19 cellular contexts compared by ENCODE assay signal in genomic region chr16:3317315-3317999, GRCh38. TPM values are rescaled to one million over a fixed set of nuclear protein-coding genes. Genes with fewer than 3 reads are reported as not detected.
DNase-seq lines count a peak whose midpoint lies in the region; ATAC-seq, FAIRE-seq and TF ChIP-seq lines count a peak whose summit lies in the region.
"Had no signal": no experiment of that assay in that cellular context is flagged by ENCODE, and none has a peak within 500 bp of the region (broad histone marks: within the 10 kb centered on the region; RNA-seq: fewer than 3 reads in every experiment).

No MANE protein-coding gene starts in this region.

- no peak overlapping the region for H3K27ac ChIP-seq in HUES64 (ENCODE audit: low read depth, low read length)
- no peak overlapping the region for H3K27ac ChIP-seq in astrocyte (ENCODE audit: low read depth, low read length)
- no peak overlapping the region for H3K27ac ChIP-seq in iPS-20b (ENCODE audit: low read length)
- H3K27ac ChIP-seq in CD4-positive, alpha-beta memory T cell (ENCODE audit: low read depth, low read length) = no peak overlapping the region
- H3K27ac ChIP-seq: gastrocnemius medialis, skin epidermis, thyroid gland had no signal

- TF ChIP-seq CTCF in Caco-2 (IDR thresholded peaks at IDR 0.05; ENCODE audit: insufficient read depth in 1 of 2, low read depth in 1 of 2, low read length in 1 of 2, severe bottlenecking in 1 of 2, unreplicated experiment in 1 of 2) (no peak), astrocyte (IDR thresholded peaks at IDR 0.05; ENCODE audit: insufficient read depth, low read depth, low read length) (no peak)

- no peak overlapping the region for H3K4me2 ChIP-seq in astrocyte (ENCODE audit: low read length)

- H3K4me3 ChIP-seq in Caco-2 (ENCODE audit: low read depth, low read length) (no peak overlapping the region), HUES64 (ENCODE audit: low read length) (peak overlapping the region; percentile 8; the same call in 1 of the 2 replicates), astrocyte (ENCODE audit: insufficient read depth, low read depth, low read length) (no peak overlapping the region), iPS-20b (ENCODE audit: low read length) (peak overlapping the region; percentile 47; the same call in 1 of the 2 replicates)
- peak overlapping the region in 1 of 2 donors; percentile 17 for H3K4me3 ChIP-seq in CD4-positive, alpha-beta memory T cell (ENCODE audit: low read length in 2 of 2)
- H3K4me3 ChIP-seq: HAP-1, skin epidermis, thyroid gland had no signal

- H3K79me2 ChIP-seq in astrocyte (ENCODE audit: insufficient read depth, low read length) = no peaks in the 10 kb centered on the region

- H3K36me3 ChIP-seq in Caco-2 (ENCODE audit: control insufficient read depth, insufficient read depth, low read length) (no peaks in the 10 kb centered on the region; the same call in 1 of the 2 replicates), HUES64 (ENCODE audit: insufficient read depth, low read length) (peaks cover 65% of the 10 kb centered on the region), astrocyte (ENCODE audit: insufficient read depth, low read length) (peaks cover 47% of the 10 kb centered on the region), iPS-20b (ENCODE audit: insufficient read depth, low read depth, low read length) (peaks cover 65% of the 10 kb centered on the region)
- peaks cover 25% of the 10 kb centered on the region for H3K36me3 ChIP-seq in CD4-positive, alpha-beta memory T cell (ENCODE audit: insufficient read depth, low read length)

- peaks cover 55% of the 10 kb centered on the region for H3K36me3 Mint-ChIP-seq in Caco-2 (ENCODE audit: insufficient read depth, unreplicated experiment)
- H3K36me3 Mint-ChIP-seq in astrocyte (ENCODE audit: low read depth, unreplicated experiment) = peaks cover 67% of the 10 kb centered on the region
- peaks cover 76 to 78% of the 10 kb centered on the region in 2 donors for H3K36me3 Mint-ChIP-seq in CD4-positive, alpha-beta memory T cell
- H3K36me3 Mint-ChIP-seq in stimulated activated effector memory CD8-positive, alpha-beta T cell treated with anti-CD3 and anti-CD28 coated beads, Interleukin-12 subunit alpha, Interleukin-12 subunit beta, amount 100 ng/mL, for 72 hours = peaks cover 61% of the 10 kb centered on the region

- TSS peak; percentile 14 for BruUV-seq in Caco-2 (replicated peaks; lab: Mats Ljungman, UMichigan)

- H3K9me3 ChIP-seq in Caco-2 (peaks cover 36% of the 10 kb centered on the region), HUES64 (ENCODE audit: insufficient read depth, low read depth, low read length) (peaks cover 92% of the 10 kb centered on the region), astrocyte (ENCODE audit: insufficient read depth, low read depth, low read length) (peaks cover 73% of the 10 kb centered on the region), iPS-20b (ENCODE audit: insufficient read depth, low read depth, low read length) (peaks cover 90% of the 10 kb centered on the region)
- peaks cover 27 to 70% of the 10 kb centered on the region in 2 donors for H3K9me3 ChIP-seq in CD4-positive, alpha-beta memory T cell (ENCODE audit: control insufficient read depth in 1 of 2, low read length in 2 of 2)
- H3K9me3 ChIP-seq: thyroid gland had no signal

- no peak overlapping the region for H3K27ac Mint-ChIP-seq in Caco-2 (ENCODE audit: unreplicated experiment)
- H3K27ac Mint-ChIP-seq in astrocyte (ENCODE audit: unreplicated experiment) = no peak overlapping the region
- H3K27ac Mint-ChIP-seq in CD4-positive, alpha-beta memory T cell = no peak overlapping the region
- H3K27ac Mint-ChIP-seq in stimulated activated effector memory CD8-positive, alpha-beta T cell treated with anti-CD3 and anti-CD28 coated beads, Interleukin-12 subunit alpha, Interleukin-12 subunit beta, amount 100 ng/mL, for 72 hours = no peak overlapping the region

- POLR2A ChIA-PET in Caco-2 (lab: Charles Lee) = interaction anchor here (0.6 kb wide), 2 partner anchors 44 to 85 kb away, joined by 3 to 4 read pairs; no protein-coding TSS in a partner anchor
- POLR2A ChIA-PET in CD4-positive, alpha-beta memory T cell (lab: Charles Lee; ENCODE audit: partially characterized antibody) = interaction anchor here (0.8 to 3.7 kb wide), 3 partner anchors 12 to 125 kb away, joined by 3 to 18 read pairs (median 4); partner anchors contain the start of genes TIGD7 and ZNF75A

- CTCF ChIA-PET in Caco-2 (lab: Charles Lee) = no interaction called here
- CTCF ChIA-PET in CD4-positive, alpha-beta memory T cell (lab: Charles Lee; ENCODE audit: partially characterized antibody) = interaction anchor here (0.6 to 3.6 kb wide), 2 partner anchors 12 to 621 kb away, joined by 3 to 10 read pairs; partner anchors contain the start of genes TIGD7 and ZNF75A

- FAIRE-seq in astrocyte (lab: Jason Lieb, UNC) = no peak
- FAIRE-seq: GM12891 had no signal

- intact Hi-C loops in Caco-2 (cut with micrococcal nuclease; ENCODE audit: unreplicated experiment) = no loop called here
- intact Hi-C loops in CD4-positive, alpha-beta memory T cell (cut with micrococcal nuclease) = no loop called here

- H3K27me3 ChIP-seq in Caco-2 (replicated peaks; ENCODE audit: control insufficient read depth, insufficient read depth, low read length) (no peaks in the 10 kb centered on the region), HUES64 (ENCODE audit: insufficient read depth, low read length) (no peaks in the 10 kb centered on the region), astrocyte (ENCODE audit: insufficient read depth, low read length) (no peaks in the 10 kb centered on the region), iPS-20b (ENCODE audit: insufficient read depth, low read length) (no peaks in the 10 kb centered on the region)
- H3K27me3 ChIP-seq in CD4-positive, alpha-beta memory T cell (ENCODE audit: insufficient read depth, low read length) = no peaks in the 10 kb centered on the region
- H3K27me3 ChIP-seq: thyroid gland had no signal

- no peaks in the 10 kb centered on the region for H3K4me1 ChIP-seq in Caco-2
- no peaks in the 10 kb centered on the region for H3K4me1 ChIP-seq in HUES64 (ENCODE audit: insufficient read depth, low read length)
- no peaks in the 10 kb centered on the region for H3K4me1 ChIP-seq in astrocyte (ENCODE audit: insufficient read depth, low read length)
- no peaks in the 10 kb centered on the region for H3K4me1 ChIP-seq in iPS-20b (ENCODE audit: insufficient read depth, low read length)
- H3K4me1 ChIP-seq in CD4-positive, alpha-beta memory T cell (ENCODE audit: insufficient read depth, low read length) = no peaks in the 10 kb centered on the region
- H3K4me1 ChIP-seq: gastrocnemius medialis, HAP-1, thyroid gland had no signal

- ATAC-seq in HG02678 (IDR thresholded peaks at IDR 0.05; ENCODE audit: unreplicated experiment) = no peak
- ATAC-seq in stimulated activated effector memory CD8-positive, alpha-beta T cell treated with anti-CD3 and anti-CD28 coated beads, Interleukin-12 subunit alpha, Interleukin-12 subunit beta, amount 100 ng/mL, for 72 hours = no peak
- ATAC-seq: gastrocnemius medialis had no signal

- no peaks in the 10 kb centered on the region for H4K20me1 ChIP-seq in astrocyte (ENCODE audit: insufficient read depth, low read length)

- H3K9me3 Mint-ChIP-seq in Caco-2 (ENCODE audit: unreplicated experiment) = peaks cover 49% of the 10 kb centered on the region
- peaks cover 70% of the 10 kb centered on the region for H3K9me3 Mint-ChIP-seq in astrocyte (ENCODE audit: unreplicated experiment)
- peaks cover 5 to 99% (median 92%) of the 10 kb centered on the region in 8 donors for H3K9me3 Mint-ChIP-seq in CD4-positive, alpha-beta memory T cell
- peaks cover 48% of the 10 kb centered on the region for H3K9me3 Mint-ChIP-seq in stimulated activated effector memory CD8-positive, alpha-beta T cell treated with anti-CD3 and anti-CD28 coated beads, Interleukin-12 subunit alpha, Interleukin-12 subunit beta, amount 100 ng/mL, for 72 hours

- DNase-seq in Caco-2 (no peak), astrocyte (ENCODE audit: low read depth) (peak; percentile 18)
- DNase-seq in CD4-positive, alpha-beta memory T cell = no peak
- DNase-seq in stimulated activated CD8-positive, alpha-beta memory T cell treated with anti-CD3 and anti-CD28 coated beads, Interleukin-4, amount 100 ng/mL, for 48 hours = no peak
- DNase-seq in stimulated activated effector memory CD8-positive, alpha-beta T cell treated with anti-CD3 and anti-CD28 coated beads, Interleukin-12 subunit alpha, Interleukin-12 subunit beta, amount 100 ng/mL, for 72 hours (ENCODE audit: low spot score in 2 of 2) = no peak
- DNase-seq: gastrocnemius medialis, kidney glomerular epithelial cell, NCI-H2081 treated with DMSO at 0.1 percent for 48 hours, RPMI8226, thyroid gland had no signal

- H3K4me3 Mint-ChIP-seq in Caco-2 (ENCODE audit: unreplicated experiment) = no peak overlapping the region
- H3K4me3 Mint-ChIP-seq in astrocyte (ENCODE audit: unreplicated experiment) = no peak overlapping the region
- no peak overlapping the region for H3K4me3 Mint-ChIP-seq in CD4-positive, alpha-beta memory T cell
- no peak overlapping the region for H3K4me3 Mint-ChIP-seq in stimulated activated effector memory CD8-positive, alpha-beta T cell treated with anti-CD3 and anti-CD28 coated beads, Interleukin-12 subunit alpha, Interleukin-12 subunit beta, amount 100 ng/mL, for 72 hours
- H3K4me3 Mint-ChIP-seq: IgD-negative memory B cell had no signal

- H3K4me1 Mint-ChIP-seq in Caco-2 (ENCODE audit: low read depth, unreplicated experiment) (no peaks in the 10 kb centered on the region), astrocyte (ENCODE audit: low read depth, unreplicated experiment) (no peaks in the 10 kb centered on the region)
- peaks cover 0 to 3% (median 0%) of the 10 kb centered on the region in 4 donors for H3K4me1 Mint-ChIP-seq in CD4-positive, alpha-beta memory T cell
- no peaks in the 10 kb centered on the region for H3K4me1 Mint-ChIP-seq in stimulated activated effector memory CD8-positive, alpha-beta T cell treated with anti-CD3 and anti-CD28 coated beads, Interleukin-12 subunit alpha, Interleukin-12 subunit beta, amount 100 ng/mL, for 72 hours

- 99% methylated on average over 3 of the region's 3 CpGs for WGBS in HUES64

- H3K9ac ChIP-seq in HUES64 (ENCODE audit: low read depth, low read length) (no peak overlapping the region), astrocyte (ENCODE audit: low read length) (no peak overlapping the region), iPS-20b (ENCODE audit: low read depth, low read length) (no peak overlapping the region)

- H2AFZ ChIP-seq in astrocyte (ENCODE audit: low read depth, low read length) = no peak overlapping the region

- H3K27me3 Mint-ChIP-seq in Caco-2 (ENCODE audit: insufficient read depth, unreplicated experiment) (no peaks in the 10 kb centered on the region), astrocyte (ENCODE audit: low read depth, unreplicated experiment) (no peaks in the 10 kb centered on the region)
- no peaks in the 10 kb centered on the region for H3K27me3 Mint-ChIP-seq in CD4-positive, alpha-beta memory T cell
- H3K27me3 Mint-ChIP-seq: IgD-negative memory B cell had no signal

RNA-seq across cellular contexts. Expression of gene ZNF75A, which starts 12.2 kb away (rescaled TPM):
- total RNA-seq in Caco-2 (2022) (28.4 and 29.1 TPM in 2 replicates), astrocyte (26.9 and 30.5 TPM in 2 replicates)
- 18.2 TPM for polyA plus RNA-seq in HUES64 (2013, experiment 1 of 2)
- 15.3 TPM for polyA plus RNA-seq in HUES64 (2013, experiment 2 of 2)
- total RNA-seq in CD4-positive, alpha-beta memory T cell = 10 to 100 TPM; 82.7 to 88.1 TPM
- 10 to 100 TPM; 10.8 to 24.5 TPM for polyA plus RNA-seq in CD4-positive, alpha-beta memory T cell

RNA-seq across cellular contexts. Expression of gene TIGD7, which starts 12.2 kb away (rescaled TPM):
- 3.7 and 5.2 TPM in 2 replicates for total RNA-seq in Caco-2 (2022)
- 2.5 TPM for polyA plus RNA-seq in HUES64 (2013, experiment 1 of 2)
- 2.0 TPM for polyA plus RNA-seq in HUES64 (2013, experiment 2 of 2)
- total RNA-seq in astrocyte = 4.4 and 4.5 TPM in 2 replicates
- 10 to 100 TPM; 14.2 to 19.0 TPM for total RNA-seq in CD4-positive, alpha-beta memory T cell
- 1 to 10 TPM; 3.2 to 3.4 TPM for polyA plus RNA-seq in CD4-positive, alpha-beta memory T cell

RNA-seq across cellular contexts. Expression of gene ZNF263, which starts 34.2 kb away (rescaled TPM):
- total RNA-seq in Caco-2 (2022) (37.0 and 37.4 TPM in 2 replicates), astrocyte (31.4 and 34.7 TPM in 2 replicates)
- 21.3 TPM for polyA plus RNA-seq in HUES64 (2013, experiment 1 of 2)
- polyA plus RNA-seq in HUES64 (2013, experiment 2 of 2) = 23.7 TPM
- total RNA-seq in CD4-positive, alpha-beta memory T cell = 10 to 100 TPM; 44.0 to 45.1 TPM
- 10 to 100 TPM; 29.3 to 37.8 TPM for polyA plus RNA-seq in CD4-positive, alpha-beta memory T cell

RNA-seq across cellular contexts. Expression of gene OR2C1, which starts 38.2 kb away (rescaled TPM):
- total RNA-seq in Caco-2 (2022) (not detected in 2 replicates), astrocyte (not detected in 2 replicates)
- polyA plus RNA-seq in HUES64 (2013, experiment 1 of 2) = not detected
- polyA plus RNA-seq in HUES64 (2013, experiment 2 of 2) = not detected
- not detected for total RNA-seq in CD4-positive, alpha-beta memory T cell
- polyA plus RNA-seq in CD4-positive, alpha-beta memory T cell = under 1 TPM; 0.13 to 0.54 TPM
- total RNA-seq: chondrocyte, gastrocnemius medialis had no signal
- polyA plus RNA-seq: IgD-negative memory B cell, neural cell had no signal

Comparison
In these comparisons a context has a peak if more than half of its experiments do, and no peak if none do; other contexts are left out.
1. H3K4me3 ChIP-seq: peak in HUES64 (single experiment) and iPS-20b (single experiment); none in Caco-2 (single experiment) and astrocyte (single experiment).